19 cellular contexts compared by ENCODE assay signal in genomic region chr3:61975199-61975598, GRCh38.
"Had no signal": no experiment of that assay in that cellular context is flagged by ENCODE, and none has a peak within 500 bp of the region (broad histone marks: within the 10 kb centered on the region; RNA-seq: fewer than 3 reads in every experiment).

No MANE protein-coding gene starts in this region.

- DNase-seq: effector memory CD4-positive, alpha-beta T cell; foreskin fibroblast; glutamatergic neuron; kidney; left cardiac atrium; naive thymus-derived CD4-positive, alpha-beta T cell; nephron progenitor cell; small intestine; stimulated activated CD4-positive, alpha-beta T cell treated with anti-CD3 and anti-CD28 coated beads, Interleukin-12 subunit alpha, Interleukin-12 subunit beta, amount 100 ng/mL, for 4 hours; stimulated activated naive CD4-positive, alpha-beta T cell; stomach; substantia nigra; transverse colon had no signal

- H3K27me3 ChIP-seq: esophagus muscularis mucosa, gastroesophageal sphincter, hepatocyte, neutrophil, stomach, transverse colon had no signal

- H3K4me3 ChIP-seq: esophagus muscularis mucosa, gastroesophageal sphincter, hepatocyte, stomach, thoracic aorta, transverse colon had no signal

- H3K9me3 ChIP-seq: esophagus muscularis mucosa, gastroesophageal sphincter, neutrophil, stomach, thoracic aorta, transverse colon had no signal

- H3K27ac ChIP-seq: epithelial cell of prostate, esophagus muscularis mucosa, gastroesophageal sphincter, hepatocyte, neutrophil, stomach, thoracic aorta, transverse colon had no signal

- H3K36me3 ChIP-seq: esophagus muscularis mucosa, gastroesophageal sphincter, neutrophil, stomach, thoracic aorta, transverse colon had no signal
